Comparison of ENCODE assay signal across 21 cellular contexts in the genomic region with DNA sequence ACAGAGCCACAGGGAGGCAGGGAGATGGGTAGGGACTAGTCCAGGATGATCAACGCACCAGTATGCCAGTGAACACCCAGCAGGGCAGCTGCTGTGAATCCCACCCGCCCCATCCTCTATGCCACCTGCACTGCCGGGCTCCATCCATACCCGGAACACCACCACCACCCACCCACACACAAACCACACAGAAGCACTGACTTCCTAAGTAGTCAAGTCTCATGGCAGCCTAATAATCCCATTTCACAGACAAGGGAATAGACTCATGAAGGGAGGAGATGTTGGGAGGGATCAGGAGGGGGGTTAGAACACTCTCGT. TPM values are rescaled to one million over a fixed set of nuclear protein-coding genes. Genes with fewer than 3 reads are reported as not detected.
A peak's percentile ranks its signal among the peaks of the same experiment; 100 is the strongest.
DNase-seq lines count a peak whose midpoint lies in the region; ATAC-seq, FAIRE-seq and TF ChIP-seq lines count a peak whose summit lies in the region.
"Had no signal": no experiment of that assay in that cellular context is flagged by ENCODE, and none has a peak within 500 bp of the region (broad histone marks: within the 10 kb centered on the region; RNA-seq: fewer than 3 reads in every experiment).

No MANE protein-coding gene starts in this region.

- peaks cover 8% of the 10 kb centered on the region for H3K27me3 Mint-ChIP-seq in glutamatergic neuron (ENCODE audit: unreplicated experiment)

- no peaks in the 10 kb centered on the region for H3K27me3 ChIP-seq in BLaER1
- peaks cover 0 to 17% (median 0%) of the 10 kb centered on the region in 11 experiments; a peak in 4 of 22 replicates for H3K27me3 ChIP-seq in BLaER1 treated with 17β-estradiol and CSF1 and Interleukin-3, amounts not matched to agents 10 nM and 100 nM
- H3K27me3 ChIP-seq in K562 (ENCODE audit: control insufficient read depth in 2 of 2, insufficient read depth in 2 of 2, low read length in 2 of 2), result peaks cover 0 to 5% of the 10 kb centered on the region in 2 experiments; a peak in 2 of 5 replicates

- no peak for TF ChIP-seq RAD21 in K562 (CRISPR knock-in tag; conservative IDR thresholded peaks at IDR 0.05 in 1 of 2, IDR thresholded peaks at IDR 0.05 in 1 of 2)

- peaks cover 100% of the 10 kb centered on the region for H3K4me1 ChIP-seq in BLaER1
- peaks cover 33 to 100% (median 96%) of the 10 kb centered on the region in 10 experiments for H3K4me1 ChIP-seq in BLaER1 treated with 17β-estradiol and CSF1 and Interleukin-3, amounts not matched to agents 10 nM and 100 nM
- peaks cover 42 to 58% of the 10 kb centered on the region in 2 experiments for H3K4me1 ChIP-seq in K562 (replicated peaks in 1 of 2; ENCODE audit: control insufficient read depth in 2 of 2, insufficient read depth in 2 of 2, low read length in 2 of 2)
- H3K4me1 ChIP-seq: HAP-1 had no signal

- intact Hi-C loops in K562 (cut with micrococcal nuclease), result no loop called here

- TF ChIP-seq CTCF in K562 (IDR thresholded peaks at IDR 0.05 in 2 of 3, conservative IDR thresholded peaks at IDR 0.05 in 1 of 3; ENCODE audit: insufficient read depth in 2 of 3, low read depth in 1 of 3, low read length in 3 of 3) (no peak), glutamatergic neuron (IDR thresholded peaks at IDR 0.05; ENCODE audit: partially characterized antibody, unreplicated experiment) (no peak)

- H3K4me3 ChIP-seq in BLaER1 (no peak overlapping the region), K562 (no peak overlapping the region)
- no peak overlapping the region for H3K4me3 ChIP-seq in BLaER1 treated with 17β-estradiol and CSF1 and Interleukin-3, amounts not matched to agents 10 nM and 100 nM
- H3K4me3 ChIP-seq: HAP-1 had no signal

- ATAC-seq in K562 (no peak), HG03378 (IDR thresholded peaks at IDR 0.05; ENCODE audit: unreplicated experiment) (no peak)
- ATAC-seq: CD8-positive, alpha-beta T cell had no signal

- peak; percentile 57 for FAIRE-seq in K562 (lab: Jason Lieb, UNC)
- FAIRE-seq: A204.1, GM12891, GM19239, HTR-8/SVneo had no signal

- peak overlapping the region; percentile 57 for H3K27ac Mint-ChIP-seq in glutamatergic neuron (ENCODE audit: unreplicated experiment)
- H3K27ac Mint-ChIP-seq: CD8-positive, alpha-beta T cell had no signal

- H3K9me1 ChIP-seq in K562 (ENCODE audit: control insufficient read depth, insufficient read depth, low read length), result no peaks in the 10 kb centered on the region

- peaks cover 2% of the 10 kb centered on the region for H3K9me3 Mint-ChIP-seq in glutamatergic neuron (ENCODE audit: unreplicated experiment)
- H3K9me3 Mint-ChIP-seq: CD8-positive, alpha-beta T cell had no signal

- peak overlapping the region; percentile 7; the same call in 1 of the 2 replicates for H3K27ac ChIP-seq in BLaER1
- H3K27ac ChIP-seq in BLaER1 treated with 17β-estradiol and CSF1 and Interleukin-3, amounts not matched to agents 10 nM and 100 nM, result peak overlapping the region in 1 of 11 experiments; percentile 12; a peak in 1 of 22 replicates
- H3K27ac ChIP-seq in K562 (ENCODE audit: extremely low read depth, low read depth, low read length), result no peak overlapping the region

- TF ChIP-seq POLR2A in K562 (conservative IDR thresholded peaks at IDR 0.05), result no peak

- H3K79me2 ChIP-seq in K562 (ENCODE audit: control insufficient read depth, insufficient read depth, low read length), result no peaks in the 10 kb centered on the region

- H2AFZ ChIP-seq in K562 (ENCODE audit: low read depth, low read length), result peak overlapping the region; percentile 38; the same call in 1 of the 2 replicates

- H4K20me1 ChIP-seq in BLaER1, result peaks cover 100% of the 10 kb centered on the region
- H4K20me1 ChIP-seq in BLaER1 treated with 17β-estradiol and CSF1 and Interleukin-3, amounts not matched to agents 10 nM and 100 nM, result peaks cover 0 to 100% (median 97%) of the 10 kb centered on the region in 11 experiments; a peak in 18 of 22 replicates
- H4K20me1 ChIP-seq in K562 (replicated peaks; ENCODE audit: control insufficient read depth, insufficient read depth, low read length), result no peaks in the 10 kb centered on the region

- no peaks in the 10 kb centered on the region for H3K36me3 Mint-ChIP-seq in glutamatergic neuron (ENCODE audit: unreplicated experiment)
- H3K36me3 Mint-ChIP-seq: CD8-positive, alpha-beta T cell had no signal

- CTCF ChIA-PET in K562 (lab: Yijun Ruan, JAX; ENCODE audit: low intra/inter-chr PET ratio), result no interaction called here

- in situ Hi-C loops in K562 (cut with MboI) (no loop called here), ACHN (cut with HindIII; ENCODE audit: low pct_ligation_motif_present, low pct_unique_long_range_greater_than_20kb, low sequenced_read_pairs) (no loop called here)

- BruUV-seq in K562 (replicated peaks; lab: Mats Ljungman, UMichigan), result no TSS peak

- H3K4me3 Mint-ChIP-seq in glutamatergic neuron (ENCODE audit: unreplicated experiment), result no peak overlapping the region
- H3K4me3 Mint-ChIP-seq: CD8-positive, alpha-beta T cell had no signal

- 72% methylated on average over 5 of the region's 5 CpGs for WGBS in K562 (ENCODE audit: insufficient coverage, low coverage, missing lambda C conversion rate)

- H3K4me1 Mint-ChIP-seq in glutamatergic neuron (ENCODE audit: low read depth, unreplicated experiment), result peaks cover 33% of the 10 kb centered on the region

- no peak for DNase-seq in K562 (ENCODE audit: extremely low read depth in 1 of 4, low spot score in 3 of 4)
- DNase-seq in glutamatergic neuron, result no peak
- no peak for DNase-seq in ACHN
- no peak for DNase-seq in activated CD4-positive, alpha-beta T cell treated with anti-CD3 and anti-CD28 coated beads, Interleukin-2, amount 50 U/mL, for 4 hours
- DNase-seq: AML-193; Calu3; CD8-positive, alpha-beta T cell; DMS79 treated with DMSO at 0.1 percent for 48 hours; EL; IMR-90; KBM-7 had no signal

- TF ChIP-seq EP300 in K562 (IDR thresholded peaks at IDR 0.05; ENCODE audit: low read length), result no peak

- peak overlapping the region; percentile 97 for H3K4me2 ChIP-seq in BLaER1
- H3K4me2 ChIP-seq in BLaER1 treated with 17β-estradiol and CSF1 and Interleukin-3, amounts not matched to agents 10 nM and 100 nM, result peak overlapping the region in 8 of 11 experiments; percentile 10 to 94 (median 50); a peak in 16 of 22 replicates
- no peak overlapping the region for H3K4me2 ChIP-seq in K562 (ENCODE audit: insufficient read depth, low read length)

- no peaks in the 10 kb centered on the region for H3K9me3 ChIP-seq in BLaER1
- H3K9me3 ChIP-seq in BLaER1 treated with 17β-estradiol and CSF1 and Interleukin-3, amounts not matched to agents 10 nM and 100 nM (replicated peaks in 1 of 11), result no peaks in the 10 kb centered on the region
- H3K9me3 ChIP-seq in K562 (replicated peaks; ENCODE audit: control insufficient read depth, insufficient read depth, low read depth, low read length), result no peaks in the 10 kb centered on the region
- H3K9me3 ChIP-seq: HAP-1 had no signal

- H3K9ac ChIP-seq in BLaER1 (0 out of 2 replicates have a peak overlapping the region, but pooled peaks have one; percentile 32), K562 (ENCODE audit: insufficient read depth in 1 of 2, low read depth in 2 of 2, low read length in 2 of 2) (peak overlapping the region in 1 of 2 experiments; percentile 31; a peak in 1 of 4 replicates)
- H3K9ac ChIP-seq in BLaER1 treated with 17β-estradiol and CSF1 and Interleukin-3, amounts not matched to agents 10 nM and 100 nM, result peak overlapping the region in 2 of 11 experiments; percentile 1 to 12; a peak in 2 of 22 replicates

- H3K36me3 ChIP-seq in BLaER1, result peaks cover 35% of the 10 kb centered on the region
- peaks cover 0 to 66% (median 28%) of the 10 kb centered on the region in 11 experiments; a peak in 14 of 22 replicates for H3K36me3 ChIP-seq in BLaER1 treated with 17β-estradiol and CSF1 and Interleukin-3, amounts not matched to agents 10 nM and 100 nM
- H3K36me3 ChIP-seq in K562 (ENCODE audit: control insufficient read depth, insufficient read depth, low read length), result no peaks in the 10 kb centered on the region
- H3K36me3 ChIP-seq: HAP-1 had no signal

- POLR2A ChIA-PET in K562 (lab: Yijun Ruan, JAX), result interaction anchor here (0.7 to 2.5 kb wide), 4 partner anchors 10 to 210 kb away, joined by 3 to 9 read pairs (median 4); no protein-coding TSS in a partner anchor

RNA-seq across cellular contexts. Expression of a gene that starts 6.3 kb away (rescaled TPM):
- total RNA-seq in K562 (2011; cell fraction: chromatin; rRNA removed; ENCODE audit: low replicate concordance), result not detected in 2 replicates
- not detected in 2 replicates for total RNA-seq in K562 (2011; cell fraction: nucleolus; rRNA removed)
- not detected in 2 replicates for total RNA-seq in K562 (2011; cell fraction: nucleoplasm; rRNA removed)
- total RNA-seq in K562 (2014; rRNA removed) (not detected in 2 replicates), K562 (2014; rRNA removed; fragmentation: Illumina TruSeq; extraction: Trizol) (0.04 TPM in 1 of 2 replicates, not detected in the other), K562 (2015; rRNA removed; fragmentation: Illumina TruSeq; extraction: Trizol) (under 0.01 TPM in 1 of 2 replicates, not detected in the other), K562 (2021) (not detected in 2 replicates), glutamatergic neuron (ENCODE audit: unreplicated experiment) (111 TPM)
- polyA plus RNA-seq in K562 (2011; rRNA removed) (0.01 TPM in 1 of 2 replicates, not detected in the other), K562 (2014; fragmentation: Illumina TruSeq; extraction: Trizol) (not detected in 2 replicates), K562 (2014; fragmentation: Nextera tagmentation; extraction: Ambion mirVana) (under 1 TPM in 1 of 2 experiments, not detected in 1; 0.01 TPM), K562 (2014; rRNA removed) (0.01 TPM in 1 of 2 replicates, not detected in the other)
- 0.01 TPM in 1 of 2 replicates, not detected in the other for polyA plus RNA-seq in K562 (2011; cell fraction: cytosol; rRNA removed)
- polyA plus RNA-seq in K562 (2011; cell fraction: nucleus; rRNA removed), result not detected in 2 replicates
- polyA plus RNA-seq in K562 (2012), result 0.01 TPM in 2 replicates
- not detected in 2 replicates for polyA minus RNA-seq in K562 (2011; rRNA and poly(A)+ RNA removed)
- not detected in 2 replicates for polyA minus RNA-seq in K562 (2011; cell fraction: cytosol; rRNA and poly(A)+ RNA removed)
- polyA minus RNA-seq in K562 (2011; cell fraction: nucleus; rRNA and poly(A)+ RNA removed), result not detected in 2 replicates
- total RNA-seq: Calu3, H4 had no signal

RNA-seq across cellular contexts. Expression of a gene that starts 16.9 kb away (rescaled TPM):
- 61.6 and 182 TPM in 2 replicates for total RNA-seq in K562 (2011; cell fraction: chromatin; rRNA removed; ENCODE audit: low replicate concordance)
- total RNA-seq in K562 (2011; cell fraction: nucleolus; rRNA removed), result 209 and 213 TPM in 2 replicates
- 129 and 143 TPM in 2 replicates for total RNA-seq in K562 (2011; cell fraction: nucleoplasm; rRNA removed)
- total RNA-seq in K562 (2014; rRNA removed) (286 and 326 TPM in 2 replicates), K562 (2014; rRNA removed; fragmentation: Illumina TruSeq; extraction: Trizol) (69.7 and 100 TPM in 2 replicates), K562 (2015; rRNA removed; fragmentation: Illumina TruSeq; extraction: Trizol) (143 TPM in 2 replicates), K562 (2021) (211 and 212 TPM in 2 replicates), glutamatergic neuron (ENCODE audit: unreplicated experiment) (90.2 TPM)
- polyA plus RNA-seq in K562 (2011; rRNA removed) (138 and 190 TPM in 2 replicates), K562 (2014; fragmentation: Illumina TruSeq; extraction: Trizol) (185 and 189 TPM in 2 replicates), K562 (2014; fragmentation: Nextera tagmentation; extraction: Ambion mirVana) (10 to 100 TPM; 12.4 to 25.9 TPM), K562 (2014; rRNA removed) (270 and 279 TPM in 2 replicates)
- polyA plus RNA-seq in K562 (2011; cell fraction: cytosol; rRNA removed), result 297 and 419 TPM in 2 replicates
- polyA plus RNA-seq in K562 (2011; cell fraction: nucleus; rRNA removed), result 289 and 315 TPM in 2 replicates
- polyA plus RNA-seq in K562 (2012), result 217 and 239 TPM in 2 replicates
- polyA minus RNA-seq in K562 (2011; rRNA and poly(A)+ RNA removed), result 95.3 and 109 TPM in 2 replicates
- 94.6 and 115 TPM in 2 replicates for polyA minus RNA-seq in K562 (2011; cell fraction: cytosol; rRNA and poly(A)+ RNA removed)
- polyA minus RNA-seq in K562 (2011; cell fraction: nucleus; rRNA and poly(A)+ RNA removed), result 71.6 and 96.6 TPM in 2 replicates

RNA-seq across cellular contexts. Expression of a gene that starts 33.9 kb away (rescaled TPM):
- total RNA-seq in K562 (2011; cell fraction: chromatin; rRNA removed; ENCODE audit: low replicate concordance), result 3.1 and 10.3 TPM in 2 replicates
- 13.0 and 14.1 TPM in 2 replicates for total RNA-seq in K562 (2011; cell fraction: nucleolus; rRNA removed)
- 7.6 and 11.3 TPM in 2 replicates for total RNA-seq in K562 (2011; cell fraction: nucleoplasm; rRNA removed)
- total RNA-seq in K562 (2014; rRNA removed) (44.1 and 44.9 TPM in 2 replicates), K562 (2014; rRNA removed; fragmentation: Illumina TruSeq; extraction: Trizol) (9.6 and 15.2 TPM in 2 replicates), K562 (2015; rRNA removed; fragmentation: Illumina TruSeq; extraction: Trizol) (23.8 and 24.5 TPM in 2 replicates), K562 (2021) (23.2 and 24.9 TPM in 2 replicates), glutamatergic neuron (ENCODE audit: unreplicated experiment) (1.3 TPM)
- polyA plus RNA-seq in K562 (2011; rRNA removed) (35.2 and 64.0 TPM in 2 replicates), K562 (2014; fragmentation: Illumina TruSeq; extraction: Trizol) (34.1 and 34.7 TPM in 2 replicates), K562 (2014; fragmentation: Nextera tagmentation; extraction: Ambion mirVana) (10 to 100 TPM; 10.6 to 16.4 TPM), K562 (2014; rRNA removed) (45.8 and 49.6 TPM in 2 replicates)
- 96.3 and 104 TPM in 2 replicates for polyA plus RNA-seq in K562 (2011; cell fraction: cytosol; rRNA removed)
- 14.1 and 20.6 TPM in 2 replicates for polyA plus RNA-seq in K562 (2011; cell fraction: nucleus; rRNA removed)
- 26.0 and 39.2 TPM in 2 replicates for polyA plus RNA-seq in K562 (2012)
- 15.9 and 20.2 TPM in 2 replicates for polyA minus RNA-seq in K562 (2011; rRNA and poly(A)+ RNA removed)
- 14.4 and 33.6 TPM in 2 replicates for polyA minus RNA-seq in K562 (2011; cell fraction: cytosol; rRNA and poly(A)+ RNA removed)
- polyA minus RNA-seq in K562 (2011; cell fraction: nucleus; rRNA and poly(A)+ RNA removed), result 6.2 and 9.4 TPM in 2 replicates
- total RNA-seq: G401 had no signal

RNA-seq across cellular contexts. Expression of a gene that starts 38.1 kb away (rescaled TPM):
- 54.8 and 123 TPM in 2 replicates for total RNA-seq in K562 (2011; cell fraction: chromatin; rRNA removed; ENCODE audit: low replicate concordance)
- total RNA-seq in K562 (2011; cell fraction: nucleolus; rRNA removed), result 175 TPM in 2 replicates
- 116 and 126 TPM in 2 replicates for total RNA-seq in K562 (2011; cell fraction: nucleoplasm; rRNA removed)
- total RNA-seq in K562 (2014; rRNA removed), result 89.3 and 118 TPM in 2 replicates
- 15.5 and 26.8 TPM in 2 replicates for total RNA-seq in K562 (2014; rRNA removed; fragmentation: Illumina TruSeq; extraction: Trizol)
- total RNA-seq in K562 (2015; rRNA removed; fragmentation: Illumina TruSeq; extraction: Trizol), result 53.7 and 57.5 TPM in 2 replicates
- total RNA-seq in K562 (2021), result 81.6 and 85.8 TPM in 2 replicates
- polyA plus RNA-seq in K562 (2011; rRNA removed), result 48.5 and 76.2 TPM in 2 replicates
- 121 and 255 TPM in 2 replicates for polyA plus RNA-seq in K562 (2011; cell fraction: cytosol; rRNA removed)
- 125 and 161 TPM in 2 replicates for polyA plus RNA-seq in K562 (2011; cell fraction: nucleus; rRNA removed)
- polyA plus RNA-seq in K562 (2012), result 83.4 and 188 TPM in 2 replicates
- 81.4 and 99.0 TPM in 2 replicates for polyA plus RNA-seq in K562 (2014; fragmentation: Illumina TruSeq; extraction: Trizol)
- polyA plus RNA-seq in K562 (2014; fragmentation: Nextera tagmentation; extraction: Ambion mirVana), result 10 to 100 TPM; 31.4 to 51.5 TPM
- 105 TPM in 2 replicates for polyA plus RNA-seq in K562 (2014; rRNA removed)
- 17.2 and 22.0 TPM in 2 replicates for polyA minus RNA-seq in K562 (2011; rRNA and poly(A)+ RNA removed)
- 47.0 and 66.3 TPM in 2 replicates for polyA minus RNA-seq in K562 (2011; cell fraction: cytosol; rRNA and poly(A)+ RNA removed)
- 18.8 and 20.9 TPM in 2 replicates for polyA minus RNA-seq in K562 (2011; cell fraction: nucleus; rRNA and poly(A)+ RNA removed)
- total RNA-seq in glutamatergic neuron (ENCODE audit: unreplicated experiment), result 6.1 TPM

RNA-seq across cellular contexts. Expression of a gene that starts 43.2 kb away (rescaled TPM):
- 25.1 and 57.8 TPM in 2 replicates for total RNA-seq in K562 (2011; cell fraction: chromatin; rRNA removed; ENCODE audit: low replicate concordance)
- 47.5 and 48.8 TPM in 2 replicates for total RNA-seq in K562 (2011; cell fraction: nucleolus; rRNA removed)
- total RNA-seq in K562 (2011; cell fraction: nucleoplasm; rRNA removed), result 32.2 and 35.3 TPM in 2 replicates
- total RNA-seq in K562 (2014; rRNA removed) (11.6 and 14.7 TPM in 2 replicates), K562 (2014; rRNA removed; fragmentation: Illumina TruSeq; extraction: Trizol) (2.6 and 3.9 TPM in 2 replicates), K562 (2015; rRNA removed; fragmentation: Illumina TruSeq; extraction: Trizol) (6.1 and 6.7 TPM in 2 replicates), K562 (2021) (15.7 and 16.4 TPM in 2 replicates), glutamatergic neuron (ENCODE audit: unreplicated experiment) (51.7 TPM)
- polyA plus RNA-seq in K562 (2011; rRNA removed) (8.3 and 18.1 TPM in 2 replicates), K562 (2014; fragmentation: Illumina TruSeq; extraction: Trizol) (5.9 and 9.8 TPM in 2 replicates), K562 (2014; fragmentation: Nextera tagmentation; extraction: Ambion mirVana) (1 to 10 TPM in 1 of 2 experiments, under 1 TPM in 1; 0.69 to 1.3 TPM), K562 (2014; rRNA removed) (20.9 and 23.7 TPM in 2 replicates)
- polyA plus RNA-seq in K562 (2011; cell fraction: cytosol; rRNA removed), result 18.0 and 19.5 TPM in 2 replicates
- polyA plus RNA-seq in K562 (2011; cell fraction: nucleus; rRNA removed), result 93.3 and 93.5 TPM in 2 replicates
- 11.8 and 19.7 TPM in 2 replicates for polyA plus RNA-seq in K562 (2012)
- polyA minus RNA-seq in K562 (2011; rRNA and poly(A)+ RNA removed), result 5.7 and 7.3 TPM in 2 replicates
- polyA minus RNA-seq in K562 (2011; cell fraction: cytosol; rRNA and poly(A)+ RNA removed), result 3.5 and 14.7 TPM in 2 replicates
- polyA minus RNA-seq in K562 (2011; cell fraction: nucleus; rRNA and poly(A)+ RNA removed), result 29.5 and 46.7 TPM in 2 replicates

Comparison
In these comparisons a context has a peak if more than half of its experiments do, and no peak if none do; other contexts are left out.
1. RNA of a gene that starts 6.3 kb away (total RNA-seq): 111 TPM in glutamatergic neuron (single experiment); under 0.01 to 0.04 TPM in K562; every median in the first group is over 100 times any median in the second.